In genomic region chr5:55777332-55777731, GRCh38 we compare ENCODE assay signal across 33 cellular contexts. TPM values are rescaled to one million over a fixed set of nuclear protein-coding genes. Genes with fewer than 3 reads are reported as not detected.
"Had no signal": no experiment of that assay in that cellular context is flagged by ENCODE, and none has a peak within 500 bp of the region (broad histone marks: within the 10 kb centered on the region; RNA-seq: fewer than 3 reads in every experiment).

No MANE protein-coding gene starts in this region.

- H3K79me2 ChIP-seq: parathyroid adenoma had no signal

- H3K9me3 ChIP-seq: ovary, psoas muscle, spleen, suprapubic skin, testis, tibial artery, transverse colon, upper lobe of right lung, uterus had no signal

- H3K27ac ChIP-seq: neural progenitor cell, ovary, parathyroid adenoma, psoas muscle, skin epidermis, spleen, suprapubic skin, testis, tibial artery, transverse colon, upper lobe of right lung, uterus had no signal

- H3K36me3 ChIP-seq: neural progenitor cell, ovary, spleen, suprapubic skin, tibial artery, transverse colon, upper lobe of right lung, uterus had no signal

- H2AFZ ChIP-seq: neural progenitor cell, parathyroid adenoma had no signal

- H3K4me3 Mint-ChIP-seq: natural killer cell; nephron; neural progenitor cell; stimulated activated memory B cell treated with anti-CD40 and anti-IgM and Interleukin-4, amounts not matched to agents 10 μg/mL and 1 μg/mL and 100 μg/mL, for 72 hours; stimulated activated naive CD8-positive, alpha-beta T cell treated with anti-CD3 and anti-CD28 coated beads, Interleukin-15, amount 100 ng/mL, for 72 hours; type B pancreatic cell had no signal

- DNase-seq: natural killer cell; occipital lobe; ovary; posterior cingulate gyrus; psoas muscle; right cardiac atrium; spleen; stimulated activated CD4-positive, alpha-beta T cell treated with anti-CD3 and anti-CD28 coated beads, Interleukin-12 subunit alpha, Interleukin-12 subunit beta, amount 100 ng/mL, for 4 hours; stimulated activated CD4-positive, alpha-beta T cell treated with anti-CD3 and anti-CD28 coated beads, Interleukin-1b, Interleukin-23, amount 100 ng/mL, for 48 hours; stimulated activated CD4-positive, alpha-beta T cell treated with anti-CD3 and anti-CD28 coated beads, Interleukin-4, amount 100 ng/mL, for 1 hour; stimulated activated CD4-positive, alpha-beta T cell treated with anti-CD3 and anti-CD28 coated beads, Interleukin-4, amount 100 ng/mL, for 4 hours; stimulated activated CD8-positive, alpha-beta memory T cell treated with anti-CD3 and anti-CD28 coated beads, Interleukin-4, amount 100 ng/mL, for 48 hours; stimulated activated naive CD4-positive, alpha-beta T cell; stimulated activated naive CD8-positive, alpha-beta T cell treated with anti-CD3 and anti-CD28 coated beads, Interleukin-15, amount 100 ng/mL, for 72 hours; stimulated activated naive CD8-positive, alpha-beta T cell treated with anti-CD3 and anti-CD28 coated beads, Interleukin-15, Interleukin-2, amounts not matched to agents 100 U/mL and 50 U/mL, for 24 hours; substantia nigra; testis; tibial artery; transverse colon; upper lobe of right lung; uterus had no signal

- H3K4me1 Mint-ChIP-seq: natural killer cell; nephron; neural progenitor cell; stimulated activated memory B cell treated with anti-CD40 and anti-IgM and Interleukin-4, amounts not matched to agents 10 μg/mL and 1 μg/mL and 100 μg/mL, for 72 hours had no signal

- H3K9me3 Mint-ChIP-seq: natural killer cell; nephron; neural progenitor cell; stimulated activated memory B cell treated with anti-CD40 and anti-IgM and Interleukin-4, amounts not matched to agents 10 μg/mL and 1 μg/mL and 100 μg/mL, for 72 hours; stimulated activated naive CD8-positive, alpha-beta T cell treated with anti-CD3 and anti-CD28 coated beads, Interleukin-15, amount 100 ng/mL, for 72 hours; type B pancreatic cell had no signal

- H3K27ac Mint-ChIP-seq: natural killer cell; nephron; neural progenitor cell; progenitor cell of endocrine pancreas; stimulated activated memory B cell treated with anti-CD40 and anti-IgM and Interleukin-4, amounts not matched to agents 10 μg/mL and 1 μg/mL and 100 μg/mL, for 72 hours; stimulated activated naive CD8-positive, alpha-beta T cell treated with anti-CD3 and anti-CD28 coated beads, Interleukin-15, amount 100 ng/mL, for 72 hours; type B pancreatic cell had no signal

- H3K4me1 ChIP-seq: parathyroid adenoma, psoas muscle, spleen, suprapubic skin, testis, tibial artery, transverse colon, upper lobe of right lung, uterus had no signal

- H3K4me3 ChIP-seq: neural progenitor cell, ovary, psoas muscle, skin epidermis, smooth muscle cell, spleen, suprapubic skin, testis, tibial artery, transverse colon, upper lobe of right lung, uterus had no signal

- H3K27me3 Mint-ChIP-seq: progenitor cell of endocrine pancreas, type B pancreatic cell had no signal

- H3K27me3 ChIP-seq: neural progenitor cell, ovary, suprapubic skin, testis, transverse colon, upper lobe of right lung, uterus had no signal

- H3K9ac ChIP-seq: neural progenitor cell, parathyroid adenoma had no signal

- H3K4me2 ChIP-seq: neural progenitor cell, smooth muscle cell had no signal

- H3K36me3 Mint-ChIP-seq: natural killer cell; neural progenitor cell; stimulated activated memory B cell treated with anti-CD40 and anti-IgM and Interleukin-4, amounts not matched to agents 10 μg/mL and 1 μg/mL and 100 μg/mL, for 72 hours; type B pancreatic cell had no signal

- ATAC-seq: natural killer cell; psoas muscle; right cardiac atrium; sciatic nerve; stimulated activated memory B cell treated with anti-CD40 and anti-IgM and Interleukin-4, amounts not matched to agents 10 μg/mL and 1 μg/mL and 100 μg/mL, for 72 hours; stimulated activated naive CD8-positive, alpha-beta T cell treated with anti-CD3 and anti-CD28 coated beads, Interleukin-15, amount 100 ng/mL, for 72 hours; stimulated activated naive CD8-positive, alpha-beta T cell treated with anti-CD3 and anti-CD28 coated beads, Interleukin-15, Interleukin-2, amounts not matched to agents 100 U/mL and 50 U/mL, for 24 hours; upper lobe of right lung had no signal

RNA-seq across cellular contexts. Expression of gene DDX4, which starts 39.5 kb away (rescaled TPM):
- total RNA-seq: natural killer cell, occipital lobe, ovary, progenitor cell of endocrine pancreas, renal cortical epithelial cell, right cardiac atrium, sciatic nerve, suprapubic skin, transverse colon, upper lobe of right lung had no signal
- polyA plus RNA-seq: right cardiac atrium, smooth muscle cell, urinary bladder had no signal
